20 cellular contexts compared by ENCODE assay signal in genomic region chr4:142356118-142356759, GRCh38.
DNase-seq lines count a peak whose midpoint lies in the region; ATAC-seq lines count a peak whose summit lies in the region.
"Had no signal": no experiment of that assay in that cellular context is flagged by ENCODE, and none has a peak within 500 bp of the region (broad histone marks: within the 10 kb centered on the region; RNA-seq: fewer than 3 reads in every experiment).

No MANE protein-coding gene starts in this region.

- no peaks in the 10 kb centered on the region for H3K9me3 Mint-ChIP-seq in activated naive CD4-positive, alpha-beta T cell treated with anti-CD3 and anti-CD28 coated beads, Interleukin-2, amount 50 U/mL, for 24 hours
- H3K9me3 Mint-ChIP-seq in T-helper 1 cell treated with Interleukin-12 subunit alpha and Interleukin-12 subunit beta and Interleukin-4 antibody, amounts not matched to agents 30 μg/mL and 1 μg/mL, for 36 hours: no peaks in the 10 kb centered on the region
- no peaks in the 10 kb centered on the region for H3K9me3 Mint-ChIP-seq in central memory CD8-positive, alpha-beta T cell
- H3K9me3 Mint-ChIP-seq: memory B cell, naive B cell had no signal

- H3K27me3 Mint-ChIP-seq in activated naive CD4-positive, alpha-beta T cell treated with anti-CD3 and anti-CD28 coated beads, Interleukin-2, amount 50 U/mL, for 24 hours: no peaks in the 10 kb centered on the region
- no peaks in the 10 kb centered on the region for H3K27me3 Mint-ChIP-seq in T-helper 1 cell treated with Interleukin-12 subunit alpha and Interleukin-12 subunit beta and Interleukin-4 antibody, amounts not matched to agents 30 μg/mL and 1 μg/mL, for 36 hours (ENCODE audit: low read depth)
- no peaks in the 10 kb centered on the region for H3K27me3 Mint-ChIP-seq in central memory CD8-positive, alpha-beta T cell
- H3K27me3 Mint-ChIP-seq: memory B cell, naive B cell had no signal

- DNase-seq in activated naive CD4-positive, alpha-beta T cell (lab: John Stamatoyannopoulos, UW): no peak
- DNase-seq in central memory CD8-positive, alpha-beta T cell (ENCODE audit: low spot score in 2 of 2): no peak
- DNase-seq in sciatic nerve (ENCODE audit: low spot score) (no peak), NAMALWA (ENCODE audit: low spot score) (no peak)
- DNase-seq: activated effector memory CD4-positive, alpha-beta T cell treated with anti-CD3 and anti-CD28 coated beads, Interleukin-2, amount 50 U/mL, for 16 hours; DMS53; MG63; naive B cell; NCI-H187; NCI-H748 treated with DMSO at 0.1 percent for 48 hours; pancreas; right lobe of liver; SHP77 had no signal

- H3K9me3 ChIP-seq in thymus (ENCODE audit: control insufficient read depth): no peaks in the 10 kb centered on the region
- H3K9me3 ChIP-seq: MG63, pancreas, right lobe of liver, thoracic aorta had no signal

- no peak overlapping the region for H3K4me3 ChIP-seq in thymus (ENCODE audit: low read length)
- H3K4me3 ChIP-seq: MG63, pancreas, right lobe of liver, thoracic aorta had no signal

- H3K4me1 Mint-ChIP-seq in activated naive CD4-positive, alpha-beta T cell treated with anti-CD3 and anti-CD28 coated beads, Interleukin-2, amount 50 U/mL, for 24 hours: peaks cover 96% of the 10 kb centered on the region
- H3K4me1 Mint-ChIP-seq in T-helper 1 cell treated with Interleukin-12 subunit alpha and Interleukin-12 subunit beta and Interleukin-4 antibody, amounts not matched to agents 30 μg/mL and 1 μg/mL, for 36 hours (ENCODE audit: low read depth): peaks cover 61% of the 10 kb centered on the region
- H3K4me1 Mint-ChIP-seq in central memory CD8-positive, alpha-beta T cell: peaks cover 74% of the 10 kb centered on the region
- H3K4me1 Mint-ChIP-seq: memory B cell had no signal

- no peaks in the 10 kb centered on the region for H3K4me1 ChIP-seq in thymus (ENCODE audit: control insufficient read depth, insufficient read depth, low read length)
- H3K4me1 ChIP-seq: right lobe of liver had no signal

- peak overlapping the region; percentile 38 for H3K27ac ChIP-seq in thymus (ENCODE audit: low read depth)
- H3K27ac ChIP-seq: C4-2B, right lobe of liver, thoracic aorta had no signal

- H3K27me3 ChIP-seq in thymus (ENCODE audit: control insufficient read depth, insufficient read depth): no peaks in the 10 kb centered on the region
- H3K27me3 ChIP-seq: MG63, pancreas, right lobe of liver had no signal

- ATAC-seq in central memory CD8-positive, alpha-beta T cell (replicated peaks; ENCODE audit: extremely low read depth, poor library complexity, severe bottlenecking): peak; percentile 20
- no peak for ATAC-seq in sciatic nerve
- ATAC-seq in GM18870 (IDR thresholded peaks at IDR 0.05; ENCODE audit: unreplicated experiment): no peak
- ATAC-seq: right lobe of liver had no signal

- no peaks in the 10 kb centered on the region for H3K36me3 ChIP-seq in thymus (ENCODE audit: control insufficient read depth, insufficient read depth)
- H3K36me3 ChIP-seq: MG63, pancreas, right lobe of liver, thoracic aorta had no signal

- intact Hi-C loops in sciatic nerve (cut with DNase I): no loop called here

- H3K4me3 Mint-ChIP-seq in activated naive CD4-positive, alpha-beta T cell treated with anti-CD3 and anti-CD28 coated beads, Interleukin-2, amount 50 U/mL, for 24 hours: peak overlapping the region; percentile 70
- peak overlapping the region; percentile 43 for H3K4me3 Mint-ChIP-seq in T-helper 1 cell treated with Interleukin-12 subunit alpha and Interleukin-12 subunit beta and Interleukin-4 antibody, amounts not matched to agents 30 μg/mL and 1 μg/mL, for 36 hours
- H3K4me3 Mint-ChIP-seq in central memory CD8-positive, alpha-beta T cell: peak overlapping the region; percentile 51
- H3K4me3 Mint-ChIP-seq: memory B cell, naive B cell had no signal

- peaks cover 6% of the 10 kb centered on the region for H3K36me3 Mint-ChIP-seq in activated naive CD4-positive, alpha-beta T cell treated with anti-CD3 and anti-CD28 coated beads, Interleukin-2, amount 50 U/mL, for 24 hours
- H3K36me3 Mint-ChIP-seq in T-helper 1 cell treated with Interleukin-12 subunit alpha and Interleukin-12 subunit beta and Interleukin-4 antibody, amounts not matched to agents 30 μg/mL and 1 μg/mL, for 36 hours (ENCODE audit: low read depth): peaks cover 2% of the 10 kb centered on the region
- peaks cover 6% of the 10 kb centered on the region for H3K36me3 Mint-ChIP-seq in central memory CD8-positive, alpha-beta T cell (ENCODE audit: insufficient read depth)
- H3K36me3 Mint-ChIP-seq: memory B cell, naive B cell had no signal

- H3K27ac Mint-ChIP-seq in activated naive CD4-positive, alpha-beta T cell treated with anti-CD3 and anti-CD28 coated beads, Interleukin-2, amount 50 U/mL, for 24 hours: peak overlapping the region; percentile 98
- H3K27ac Mint-ChIP-seq in T-helper 1 cell treated with Interleukin-12 subunit alpha and Interleukin-12 subunit beta and Interleukin-4 antibody, amounts not matched to agents 30 μg/mL and 1 μg/mL, for 36 hours: peak overlapping the region; percentile 94
- peak overlapping the region; percentile 95 for H3K27ac Mint-ChIP-seq in central memory CD8-positive, alpha-beta T cell (ENCODE audit: low read depth)
- H3K27ac Mint-ChIP-seq: memory B cell, naive B cell had no signal
